ENCODE assay signal across 8 cellular contexts in genomic region chr10:44974628-44975431, GRCh38. TPM values are rescaled to one million over a fixed set of nuclear protein-coding genes. Genes with fewer than 3 reads are reported as not detected.
DNase-seq lines count a peak whose midpoint lies in the region; ATAC-seq and TF ChIP-seq lines count a peak whose summit lies in the region.

No MANE protein-coding gene starts in this region.

- H3K27me3 ChIP-seq in DOHH2 (ENCODE audit: control insufficient read depth, low read length): peaks cover 10% of the 10 kb centered on the region
- H3K27me3 ChIP-seq in ascending aorta: no peaks in the 10 kb centered on the region

- no peaks in the 10 kb centered on the region for H3K27me3 Mint-ChIP-seq in T-helper 1 cell treated with Interleukin-12 subunit alpha and Interleukin-12 subunit beta and Interleukin-4 antibody, amounts not matched to agents 30 μg/mL and 1 μg/mL, for 36 hours (ENCODE audit: low read depth)

- H3K79me2 ChIP-seq in DOHH2 (ENCODE audit: control insufficient read depth, low read length): no peaks in the 10 kb centered on the region

- H3K9me3 ChIP-seq in DOHH2 (ENCODE audit: control insufficient read depth, insufficient read depth, low read length) (no peaks in the 10 kb centered on the region), ascending aorta (no peaks in the 10 kb centered on the region)

- ATAC-seq in GM21367 (IDR thresholded peaks at IDR 0.05; ENCODE audit: unreplicated experiment): peak; percentile 69

- TF ChIP-seq CTCF in DOHH2 (IDR thresholded peaks at IDR 0.05; ENCODE audit: low read depth, low read length, poor library complexity, severe bottlenecking) (peak; percentile 88), ascending aorta (IDR thresholded peaks at IDR 0.05) (peak; percentile 94 to 97 (median 97)), retinal pigment epithelial cell (conservative IDR thresholded peaks at IDR 0.05; ENCODE audit: low read depth, low read length) (peak; percentile 72)

- H3K36me3 Mint-ChIP-seq in T-helper 1 cell treated with Interleukin-12 subunit alpha and Interleukin-12 subunit beta and Interleukin-4 antibody, amounts not matched to agents 30 μg/mL and 1 μg/mL, for 36 hours (ENCODE audit: low read depth): peaks cover 3% of the 10 kb centered on the region

- intact Hi-C loops in ascending aorta (cut with DNase I): loop anchor here (1.0 to 10.0 kb wide), 6 partner anchors 16 to 1300 kb away; partner anchors contain the start of gene RASSF4

- DNase-seq in HT-29 (ENCODE audit: low spot score) (peak; percentile 70), ascending aorta (ENCODE audit: low spot score in 2 of 2) (peak in 1 of 2 donors; percentile 88), hepatic stellate cell (ENCODE audit: low spot score) (peak; percentile 83), retinal pigment epithelial cell (ENCODE audit: low read depth) (no peak), DMS79 (lab: John Stamatoyannopoulos, UW) (no peak)

- H3F3A ChIP-seq in DOHH2 (ENCODE audit: control insufficient read depth, insufficient read depth): no peaks in the 10 kb centered on the region

- H3K27ac Mint-ChIP-seq in T-helper 1 cell treated with Interleukin-12 subunit alpha and Interleukin-12 subunit beta and Interleukin-4 antibody, amounts not matched to agents 30 μg/mL and 1 μg/mL, for 36 hours: peak overlapping the region; percentile 79

- H3K4me3 Mint-ChIP-seq in T-helper 1 cell treated with Interleukin-12 subunit alpha and Interleukin-12 subunit beta and Interleukin-4 antibody, amounts not matched to agents 30 μg/mL and 1 μg/mL, for 36 hours: peak overlapping the region; percentile 59

- H4K20me1 ChIP-seq in DOHH2 (ENCODE audit: control insufficient read depth, insufficient read depth, low read depth, low read length): no peaks in the 10 kb centered on the region

- H3K9me2 ChIP-seq in DOHH2 (replicated peaks; ENCODE audit: control insufficient read depth, low read length): no peaks in the 10 kb centered on the region

- H3K4me1 Mint-ChIP-seq in T-helper 1 cell treated with Interleukin-12 subunit alpha and Interleukin-12 subunit beta and Interleukin-4 antibody, amounts not matched to agents 30 μg/mL and 1 μg/mL, for 36 hours (ENCODE audit: low read depth): peaks cover 38% of the 10 kb centered on the region

- peak overlapping the region; percentile 88 for H3K4me2 ChIP-seq in DOHH2 (ENCODE audit: low read length)

- no peak overlapping the region for H3K27ac ChIP-seq in DOHH2 (ENCODE audit: low read depth, low read length)
- H3K27ac ChIP-seq in ascending aorta: peak overlapping the region; percentile 89 to 91

- H3K4me3 ChIP-seq in DOHH2 (ENCODE audit: low read length) (peak overlapping the region; percentile 76), ascending aorta (peak overlapping the region; percentile 47 to 77), retinal pigment epithelial cell (ENCODE audit: low read length) (peak overlapping the region; percentile 42)

- H3K36me3 ChIP-seq in DOHH2 (ENCODE audit: control insufficient read depth, low read length) (no peaks in the 10 kb centered on the region), ascending aorta (peaks cover 16 to 48% of the 10 kb centered on the region in 2 donors)

- no peaks in the 10 kb centered on the region for H3K9me3 Mint-ChIP-seq in T-helper 1 cell treated with Interleukin-12 subunit alpha and Interleukin-12 subunit beta and Interleukin-4 antibody, amounts not matched to agents 30 μg/mL and 1 μg/mL, for 36 hours

- H3K4me1 ChIP-seq in DOHH2 (ENCODE audit: control insufficient read depth, low read length) (peaks cover 35% of the 10 kb centered on the region), ascending aorta (peaks cover 13 to 24% of the 10 kb centered on the region in 2 donors)

RNA-seq across cellular contexts. Expression of gene DEPP1, which starts 3.8 kb away (rescaled TPM):
- 67.2 and 68.3 TPM in 2 replicates for total RNA-seq in HT-29 (2014; rRNA removed; shearing (Covaris generic))
- 309 TPM for total RNA-seq in ascending aorta

RNA-seq across cellular contexts. Expression of gene RASSF4, which starts 15.2 kb away (rescaled TPM):
- total RNA-seq in HT-29 (2014; rRNA removed; shearing (Covaris generic)): 1.2 and 2.7 TPM in 2 replicates
- 40.0 TPM for total RNA-seq in ascending aorta

RNA-seq across cellular contexts. Expression of gene ZNF22, which starts 25.9 kb away (rescaled TPM):
- total RNA-seq in HT-29 (2014; rRNA removed; shearing (Covaris generic)): 8.1 and 11.7 TPM in 2 replicates
- 1.6 TPM for total RNA-seq in ascending aorta

Comparison
In these comparisons a context has a peak if more than half of its experiments do, and no peak if none do; other contexts are left out.
1. DNase-seq: peak in HT-29 (single experiment) and hepatic stellate cell (single experiment); none in retinal pigment epithelial cell (single experiment) and DMS79 (single experiment).
2. RNA of gene RASSF4, which starts 15.2 kb away (total RNA-seq): 40.0 TPM in ascending aorta (single experiment); 1.2 to 2.7 TPM in HT-29; every median in the first group is over 10 times any median in the second.
3. Peak in every context shown above with its lines, with median percentiles within 50 percentile points of each other: H3K4me3 ChIP-seq and CTCF ChIP-seq.